In the genomic region with DNA sequence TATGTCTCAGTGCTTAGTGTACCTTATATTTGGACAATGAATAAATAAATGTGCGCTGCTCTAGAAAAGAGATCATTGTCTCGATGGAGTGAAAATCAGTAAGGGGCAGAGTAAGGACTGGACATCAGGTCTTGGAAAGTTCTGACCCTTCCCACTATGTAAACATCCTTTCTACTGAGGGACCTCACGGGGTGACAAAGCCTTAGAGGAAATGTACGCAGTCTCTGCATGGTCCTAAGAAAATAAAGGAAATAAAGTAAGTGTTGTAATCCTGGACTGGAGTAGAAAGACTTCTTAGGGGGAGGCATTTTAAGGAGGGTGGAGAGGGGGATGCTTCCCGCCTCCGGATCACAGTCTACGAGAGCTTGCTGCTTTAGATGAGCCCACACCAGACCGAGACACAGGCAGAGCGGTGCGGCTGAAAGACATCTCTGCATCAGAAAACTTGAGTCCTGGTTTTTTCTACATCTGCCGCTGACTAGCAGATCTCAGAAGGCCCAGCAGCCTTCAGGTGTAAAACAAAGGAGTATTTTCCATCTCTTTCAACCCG, we compare ENCODE assay signal across 23 cellular contexts. TPM values are rescaled to one million over a fixed set of nuclear protein-coding genes. Genes with fewer than 3 reads are reported as not detected.
DNase-seq lines count a peak whose midpoint lies in the region; ATAC-seq and TF ChIP-seq lines count a peak whose summit lies in the region.
"Had no signal": no experiment of that assay in that cellular context is flagged by ENCODE, and none has a peak within 500 bp of the region (broad histone marks: within the 10 kb centered on the region; RNA-seq: fewer than 3 reads in every experiment).

No MANE protein-coding gene starts in this region.

- DNase-seq in SK-N-SH (no peak), left kidney (ENCODE audit: low read depth, low spot score) (peak; percentile 15), colonic mucosa (no peak), globus pallidus (ENCODE audit: low spot score) (no peak)
- DNase-seq in activated CD8-positive, alpha-beta T cell treated with anti-CD3 and anti-CD28 coated beads for 36 hours, result no peak
- DNase-seq: activated effector memory CD4-positive, alpha-beta T cell treated with anti-CD3 and anti-CD28 coated beads, Interleukin-2, amount 50 U/mL, for 16 hours; amniotic stem cell; Calu3; DND-41; GOT3; KG1; NCI-H146; NCI-H524 treated with DMSO at 0.1 percent for 48 hours; occipital lobe; RPMI8226; substantia nigra; upper lobe of left lung had no signal

- no peak; the same call in 2 of the 3 replicates for ATAC-seq in SK-N-SH treated with all-trans-retinoic acid at 6 μM for 48 hours
- ATAC-seq in activated CD8-positive, alpha-beta T cell treated with anti-CD3 and anti-CD28 coated beads for 36 hours, result no peak
- no peak for ATAC-seq in HG02970 (IDR thresholded peaks at IDR 0.05; ENCODE audit: low FRiP score, unreplicated experiment)

- H3K27ac Mint-ChIP-seq in activated CD8-positive, alpha-beta T cell treated with anti-CD3 and anti-CD28 coated beads for 36 hours, result peak overlapping the region; percentile 75

- H3K4me3 ChIP-seq in SK-N-SH (ENCODE audit: low read depth in 2 of 2, low read length in 1 of 2), result no peak overlapping the region
- no peak overlapping the region for H3K4me3 ChIP-seq in BLaER1 treated with 17β-estradiol and CSF1 and Interleukin-3, amounts not matched to agents 10 nM and 100 nM
- no peak overlapping the region for H3K4me3 ChIP-seq in colonic mucosa

- H3K9ac ChIP-seq in SK-N-SH (no peak overlapping the region), colonic mucosa (ENCODE audit: low read depth in 2 of 2, low read length in 2 of 2) (no peak overlapping the region)
- no peak overlapping the region; a peak in 1 of 22 replicates for H3K9ac ChIP-seq in BLaER1 treated with 17β-estradiol and CSF1 and Interleukin-3, amounts not matched to agents 10 nM and 100 nM

- H3K27me3 ChIP-seq in SK-N-SH (ENCODE audit: insufficient read depth) (no peaks in the 10 kb centered on the region), colonic mucosa (no peaks in the 10 kb centered on the region)
- H3K27me3 ChIP-seq in BLaER1 treated with 17β-estradiol and CSF1 and Interleukin-3, amounts not matched to agents 10 nM and 100 nM, result no peaks in the 10 kb centered on the region; a peak in 4 of 22 replicates
- H3K27me3 ChIP-seq: upper lobe of left lung had no signal

- intact Hi-C loops in activated CD8-positive, alpha-beta T cell treated with anti-CD3 and anti-CD28 coated beads for 36 hours (cut with micrococcal nuclease), result no loop called here
- intact Hi-C loops in colonic mucosa (cut with DNase I), result no loop called here

- CTCF ChIA-PET in SK-N-SH (lab: Yijun Ruan, JAX), result interaction anchor here (1.0 kb wide), 1 partner anchor 9 kb away, joined by 3 read pairs; no protein-coding TSS in a partner anchor
- CTCF ChIA-PET in activated CD8-positive, alpha-beta T cell treated with anti-CD3 and anti-CD28 coated beads for 36 hours (lab: Charles Lee), result no interaction called here

- H3K79me2 ChIP-seq in SK-N-SH (ENCODE audit: insufficient read depth), result no peaks in the 10 kb centered on the region

- H3K4me1 ChIP-seq in SK-N-SH (ENCODE audit: control insufficient read depth in 1 of 2, insufficient read depth in 2 of 2, low read depth in 1 of 2, low read length in 1 of 2) (no peaks in the 10 kb centered on the region), colonic mucosa (no peaks in the 10 kb centered on the region)
- peaks cover 15 to 20% (median 17%) of the 10 kb centered on the region in 10 experiments for H3K4me1 ChIP-seq in BLaER1 treated with 17β-estradiol and CSF1 and Interleukin-3, amounts not matched to agents 10 nM and 100 nM

- no peaks in the 10 kb centered on the region for H3K9me3 Mint-ChIP-seq in activated CD8-positive, alpha-beta T cell treated with anti-CD3 and anti-CD28 coated beads for 36 hours
- H3K9me3 Mint-ChIP-seq: dendritic cell treated with granulocyte-macrophage colony-stimulating factor and Interleukin-4, amounts not matched to agents 40 ng/mL and 50 ng/mL, for 4 days had no signal

- H3K4me3 Mint-ChIP-seq in activated CD8-positive, alpha-beta T cell treated with anti-CD3 and anti-CD28 coated beads for 36 hours, result no peak overlapping the region

- H3K4me1 Mint-ChIP-seq in activated CD8-positive, alpha-beta T cell treated with anti-CD3 and anti-CD28 coated beads for 36 hours (ENCODE audit: low read depth), result peaks cover 27% of the 10 kb centered on the region

- no peaks in the 10 kb centered on the region for H4K20me1 ChIP-seq in SK-N-SH (ENCODE audit: insufficient read depth)
- no peaks in the 10 kb centered on the region for H4K20me1 ChIP-seq in BLaER1 treated with 17β-estradiol and CSF1 and Interleukin-3, amounts not matched to agents 10 nM and 100 nM

- H3K36me3 Mint-ChIP-seq in activated CD8-positive, alpha-beta T cell treated with anti-CD3 and anti-CD28 coated beads for 36 hours (ENCODE audit: low read depth), result no peaks in the 10 kb centered on the region

- POLR2A ChIA-PET in SK-N-SH (lab: Yijun Ruan, JAX), result no interaction called here
- POLR2A ChIA-PET in activated CD8-positive, alpha-beta T cell treated with anti-CD3 and anti-CD28 coated beads for 36 hours (lab: Charles Lee), result interaction anchor here (0.6 kb wide), 1 partner anchor 446 kb away, joined by 3 read pairs; no protein-coding TSS in a partner anchor

- H3K27ac ChIP-seq in SK-N-SH (ENCODE audit: low read depth in 2 of 2, low read length in 1 of 2) (no peak overlapping the region), colonic mucosa (no peak overlapping the region)
- no peak overlapping the region for H3K27ac ChIP-seq in BLaER1 treated with 17β-estradiol and CSF1 and Interleukin-3, amounts not matched to agents 10 nM and 100 nM
- H3K27ac ChIP-seq: 22Rv1, upper lobe of left lung, VCaP had no signal

- no peaks in the 10 kb centered on the region for H3F3A ChIP-seq in SK-N-SH (replicated peaks; ENCODE audit: insufficient read depth)

- 78% methylated on average over 12 of the region's 12 CpGs for WGBS in SK-N-SH (ENCODE audit: low lambda C conversion rate)

- no peak overlapping the region for H3K4me2 ChIP-seq in SK-N-SH
- H3K4me2 ChIP-seq in BLaER1 treated with 17β-estradiol and CSF1 and Interleukin-3, amounts not matched to agents 10 nM and 100 nM, result peak overlapping the region; percentile 55 to 84 (median 77)

- peaks cover 2% of the 10 kb centered on the region for H3K27me3 Mint-ChIP-seq in activated CD8-positive, alpha-beta T cell treated with anti-CD3 and anti-CD28 coated beads for 36 hours

- no peaks in the 10 kb centered on the region for H3K36me3 ChIP-seq in SK-N-SH (replicated peaks in 1 of 2; ENCODE audit: control insufficient read depth in 1 of 2, insufficient read depth in 2 of 2, low read length in 1 of 2)
- H3K36me3 ChIP-seq in BLaER1 treated with 17β-estradiol and CSF1 and Interleukin-3, amounts not matched to agents 10 nM and 100 nM, result no peaks in the 10 kb centered on the region
- no peaks in the 10 kb centered on the region for H3K36me3 ChIP-seq in colonic mucosa
- H3K36me3 ChIP-seq: upper lobe of left lung had no signal

- no peaks in the 10 kb centered on the region for H3K9me2 ChIP-seq in SK-N-SH

- TF ChIP-seq CTCF in SK-N-SH (IDR thresholded peaks at IDR 0.05) (no peak), colonic mucosa (IDR thresholded peaks at IDR 0.05) (no peak)
- no peak for TF ChIP-seq CTCF in activated CD8-positive, alpha-beta T cell treated with anti-CD3 and anti-CD28 coated beads for 36 hours (IDR thresholded peaks at IDR 0.05)

- no peak for TF ChIP-seq EP300 in SK-N-SH (IDR thresholded peaks at IDR 0.05; ENCODE audit: borderline replicate concordance in 1 of 2, low read depth in 1 of 2, low read length in 1 of 2)

- H2AFZ ChIP-seq in SK-N-SH (ENCODE audit: low read depth), result 0 out of 2 replicates have a peak overlapping the region, but pooled peaks have one; percentile 59

- no peaks in the 10 kb centered on the region for H3K9me3 ChIP-seq in SK-N-SH
- no peaks in the 10 kb centered on the region for H3K9me3 ChIP-seq in BLaER1 treated with 17β-estradiol and CSF1 and Interleukin-3, amounts not matched to agents 10 nM and 100 nM (replicated peaks in 1 of 11)
- no peaks in the 10 kb centered on the region for H3K9me3 ChIP-seq in colonic mucosa
- H3K9me3 ChIP-seq: upper lobe of left lung had no signal

- TF ChIP-seq RAD21 in SK-N-SH (IDR thresholded peaks at IDR 0.05; ENCODE audit: low read length), result no peak

TF ChIP-seq in SK-N-SH, 30 proteins besides CTCF, POLR2A, EP300 and RAD21 (continues in another document):
- TF ChIP-seq RXRA (IDR thresholded peaks at IDR 0.05; ENCODE audit: borderline replicate concordance, low read depth) (no peak), YY1 (IDR thresholded peaks at IDR 0.05; ENCODE audit: low read depth) (no peak), MXI1 (IDR thresholded peaks at IDR 0.05; ENCODE audit: low read depth, low read length) (no peak), JUND (IDR thresholded peaks at IDR 0.05) (no peak), TEAD4 (IDR thresholded peaks at IDR 0.05; ENCODE audit: borderline replicate concordance, insufficient read depth) (no peak), CHD2 (IDR thresholded peaks at IDR 0.05; ENCODE audit: low read length, partially characterized antibody) (no peak), NFIC (IDR thresholded peaks at IDR 0.05; ENCODE audit: borderline replicate concordance) (no peak), RFX5 (IDR thresholded peaks at IDR 0.05; ENCODE audit: low read length) (no peak)

TF ChIP-seq in SK-N-SH treated with all-trans-retinoic acid at 6 μM for 48 hours, 23 proteins besides CTCF, POLR2A, EP300 and RAD21:
- no peak for TF ChIP-seq ZFP3 (CRISPR knock-in tag; IDR thresholded peaks at IDR 0.05)

RNA-seq across cellular contexts. Expression of gene GPR137B, which starts 22.3 kb away (rescaled TPM):
- 4.9 and 7.0 TPM in 2 replicates for polyA plus RNA-seq in SK-N-SH (2012; rRNA removed)
- 9.9 and 10.6 TPM in 2 replicates for polyA plus RNA-seq in SK-N-SH (2012; cell fraction: cytosol; rRNA removed)
- polyA plus RNA-seq in SK-N-SH (2012; cell fraction: nucleus; rRNA removed), result 2.9 and 4.0 TPM in 2 replicates
- 1 to 10 TPM; 7.2 to 8.1 TPM for total RNA-seq in activated CD8-positive, alpha-beta T cell treated with anti-CD3 and anti-CD28 coated beads for 36 hours
- total RNA-seq in colonic mucosa, result 1 to 10 TPM; 4.5 to 7.7 TPM

RNA-seq across cellular contexts. Expression of gene NID1, which starts 55.1 kb away (rescaled TPM):
- polyA plus RNA-seq in SK-N-SH (2012; rRNA removed), result 49.3 and 74.3 TPM in 2 replicates
- polyA plus RNA-seq in SK-N-SH (2012; cell fraction: cytosol; rRNA removed), result 45.2 and 58.2 TPM in 2 replicates
- polyA plus RNA-seq in SK-N-SH (2012; cell fraction: nucleus; rRNA removed), result 49.9 and 56.5 TPM in 2 replicates
- total RNA-seq in activated CD8-positive, alpha-beta T cell treated with anti-CD3 and anti-CD28 coated beads for 36 hours, result under 1 TPM; 0.04 to 0.07 TPM
- 10 to 100 TPM in 1 of 2 donors, 1 to 10 TPM in 1; 8.8 to 25.5 TPM for total RNA-seq in colonic mucosa

Comparison
In these comparisons a context has a peak if more than half of its experiments do, and no peak if none do; other contexts are left out.
1. RNA of gene NID1, which starts 55.1 kb away (total RNA-seq): 8.8 to 25.5 TPM in colonic mucosa; 0.04 to 0.07 TPM in activated CD8-positive, alpha-beta T cell treated with anti-CD3 and anti-CD28 coated beads for 36 hours; every median in the first group is over 4 times any median in the second.